ENCODE assay signal across 10 cellular contexts in genomic region chr4:26342328-26343040, GRCh38. TPM values are rescaled to one million over a fixed set of nuclear protein-coding genes. Genes with fewer than 3 reads are reported as not detected.
DNase-seq lines count a peak whose midpoint lies in the region; ATAC-seq, FAIRE-seq and TF ChIP-seq lines count a peak whose summit lies in the region.
"Had no signal": no experiment of that assay in that cellular context is flagged by ENCODE, and none has a peak within 500 bp of the region (broad histone marks: within the 10 kb centered on the region; RNA-seq: fewer than 3 reads in every experiment).

No MANE protein-coding gene starts in this region.

- TF ChIP-seq CTCF in cardiac fibroblast (IDR thresholded peaks at IDR 0.05; ENCODE audit: low read depth, low read length), result no peak
- no peak for TF ChIP-seq CTCF in mucosa of descending colon (IDR thresholded peaks at IDR 0.05)

- FAIRE-seq in HTR-8/SVneo (lab: Jason Lieb, UNC), result peak; percentile 76

- no peaks in the 10 kb centered on the region for H3K36me3 ChIP-seq in mucosa of descending colon (ENCODE audit: low read depth)
- H3K36me3 ChIP-seq: SJSA1, thoracic aorta had no signal

- H3K9me3 ChIP-seq in mucosa of descending colon, result no peaks in the 10 kb centered on the region
- H3K9me3 ChIP-seq: SJSA1, thoracic aorta had no signal

- intact Hi-C loops in mucosa of descending colon (cut with DNase I, micrococcal nuclease), result no loop called here

- H3K4me1 ChIP-seq in mucosa of descending colon (ENCODE audit: low read depth), result peaks cover 14% of the 10 kb centered on the region

- TF ChIP-seq POLR2A in GM18505 (IDR thresholded peaks at IDR 0.05; ENCODE audit: borderline replicate concordance, extremely low read depth, insufficient read depth, insufficient read length), result no peak

- H3K4me3 ChIP-seq in cardiac fibroblast (replicated peaks in 1 of 2; ENCODE audit: low read depth in 2 of 2, low read length in 2 of 2) (no peak overlapping the region), mucosa of descending colon (no peak overlapping the region)
- H3K4me3 ChIP-seq: SJSA1, thoracic aorta had no signal

- DNase-seq in COLO829 (ENCODE audit: low spot score) (peak; percentile 55), HTR-8/SVneo (ENCODE audit: insufficient read length, low spot score) (peak; percentile 77), cardiac fibroblast (ENCODE audit: low read depth in 2 of 2) (peak; percentile 55 to 89), mucosa of descending colon (no peak), GOT3 (lab: John Stamatoyannopoulos, UW) (no peak)

- peak; percentile 42 for ATAC-seq in mucosa of descending colon
- ATAC-seq in GM18505 (IDR thresholded peaks at IDR 0.05; ENCODE audit: unreplicated experiment), result no peak
- no peak for ATAC-seq in HG03280 (IDR thresholded peaks at IDR 0.05; ENCODE audit: unreplicated experiment)
- no peak for ATAC-seq in GM21381 (IDR thresholded peaks at IDR 0.05; ENCODE audit: unreplicated experiment)

RNA-seq across cellular contexts. Expression of gene RBPJ, which starts 21.7 kb away (rescaled TPM):
- total RNA-seq in mucosa of descending colon, result 100 to 1,000 TPM in 1 of 3 donors, 10 to 100 TPM in 2; 50.4 to 133 (median 52.0) TPM

Comparison
In these comparisons a context has a peak if more than half of its experiments do, and no peak if none do; other contexts are left out.
1. DNase-seq: peak in COLO829 (single experiment), HTR-8/SVneo (single experiment) and cardiac fibroblast (2 of 2); none in mucosa of descending colon (0 of 3) and GOT3 (single experiment).